Comparison of ENCODE assay signal across 20 cellular contexts in the genomic region with DNA sequence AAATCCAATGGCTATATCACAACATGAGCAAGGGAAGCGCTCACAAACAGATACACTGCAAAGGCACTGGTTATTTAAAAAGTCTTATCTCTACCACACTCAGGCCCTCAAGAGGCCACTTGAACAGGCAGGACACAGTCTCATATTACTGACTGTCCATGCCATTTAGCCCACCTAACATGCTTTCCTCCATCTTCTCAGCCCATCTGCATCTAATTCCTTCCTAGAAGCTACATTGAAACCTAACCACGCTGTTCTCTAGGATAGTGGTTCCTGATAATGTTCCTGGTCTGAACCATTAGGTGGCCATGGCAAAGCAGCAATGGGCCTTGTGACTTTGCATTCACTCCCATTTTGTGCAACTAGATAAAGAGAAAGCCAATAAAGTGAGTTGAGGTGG. TPM values are rescaled to one million over a fixed set of nuclear protein-coding genes. Genes with fewer than 3 reads are reported as not detected.
DNase-seq lines count a peak whose midpoint lies in the region; ATAC-seq, FAIRE-seq and TF ChIP-seq lines count a peak whose summit lies in the region.
"Had no signal": no experiment of that assay in that cellular context is flagged by ENCODE, and none has a peak within 500 bp of the region (broad histone marks: within the 10 kb centered on the region; RNA-seq: fewer than 3 reads in every experiment).

No MANE protein-coding gene starts in this region.

- no peak overlapping the region for H3K18ac ChIP-seq in H1 (ENCODE audit: extremely low read depth, low read length)

- DNase-seq in NCI-H1417 (lab: John Stamatoyannopoulos, UW) (peak in 2 of 3 experiments; percentile 11 to 20), NCI-H1417 treated with DMSO at 0.1 percent for 48 hours (lab: John Stamatoyannopoulos, UW) (no peak), NCI-H2029 (lab: John Stamatoyannopoulos, UW) (peak; percentile 44), H1 (ENCODE audit: low read depth in 1 of 2, low spot score in 2 of 2) (no peak), gastrocnemius medialis (no peak), mammary epithelial cell (no peak), RWPE1 (ENCODE audit: low spot score) (no peak)
- DNase-seq: BE2C; CD4-positive, CD25-positive, alpha-beta regulatory T cell; COR-L47; DMS 273 treated with DMSO at 0.1 percent for 48 hours; EL; GOT3; NCI-H1105 treated with DMSO at 0.1 percent for 48 hours; NCI-H187; NCI-H2171; NCI-H748 treated with DMSO at 0.1 percent for 48 hours; SJCRH30 had no signal

- H2AK5ac ChIP-seq in H1 (ENCODE audit: low read depth, low read length): no peak overlapping the region

- H3K14ac ChIP-seq in H1 (ENCODE audit: insufficient read length): no peak overlapping the region

- H3K9ac ChIP-seq in H1 (replicated peaks in 1 of 4; ENCODE audit: extremely low read depth in 1 of 4, low read depth in 3 of 4, low read length in 3 of 4) (no peak overlapping the region), mammary epithelial cell (ENCODE audit: insufficient read depth, low read length) (no peak overlapping the region)

- dilution Hi-C loops in mammary epithelial cell (cut with HindIII; ENCODE audit: low sequenced_read_pairs): no loop called here

- H2BK12ac ChIP-seq in H1 (ENCODE audit: low read depth, low read length): no peak overlapping the region

- no peak for TF ChIP-seq RAD21 in H1 (IDR thresholded peaks at IDR 0.05 in 1 of 2, conservative IDR thresholded peaks at IDR 0.05 in 1 of 2; ENCODE audit: low read depth in 2 of 2, low read length in 2 of 2)

- no peak overlapping the region for H4K5ac ChIP-seq in H1 (ENCODE audit: insufficient read length, low read depth, low read length)

- H3K4ac ChIP-seq in H1 (replicated peaks; ENCODE audit: insufficient read length, low read depth, low read length): no peak overlapping the region

- POLR2A ChIA-PET in H1 (lab: Charles Lee; ENCODE audit: partially characterized antibody): interaction anchor here (1.8 kb wide), 1 partner anchor 9 kb away, joined by 6 read pairs; no protein-coding TSS in a partner anchor
- POLR2A ChIA-PET in RWPE1 (lab: Yijun Ruan, JAX; ENCODE audit: low non-redundant PET): no interaction called here

- no peak overlapping the region for H2AFZ ChIP-seq in H1 (ENCODE audit: low read length)
- no peak overlapping the region for H2AFZ ChIP-seq in mammary epithelial cell (ENCODE audit: low read depth, low read length)

- H3K4me1 ChIP-seq in H1 (replicated peaks in 1 of 4; ENCODE audit: control insufficient read depth in 3 of 4, insufficient read depth in 4 of 4, low read length in 3 of 4) (peaks cover 0 to 2% (median 0%) of the 10 kb centered on the region in 4 experiments; a peak in 1 of 7 replicates), gastrocnemius medialis (peaks cover 63 to 68% of the 10 kb centered on the region in 2 donors), mammary epithelial cell (ENCODE audit: insufficient read depth, low read length) (no peaks in the 10 kb centered on the region)
- H3K4me1 ChIP-seq: BE2C had no signal

- no peak overlapping the region for H3K27ac ChIP-seq in H1 (ENCODE audit: low read depth, low read length)
- peak overlapping the region; percentile 94 to 96 (median 94) for H3K27ac ChIP-seq in gastrocnemius medialis
- no peak overlapping the region for H3K27ac ChIP-seq in mammary epithelial cell (ENCODE audit: insufficient read depth, low read depth, low read length)
- no peak overlapping the region for H3K27ac ChIP-seq in RWPE1
- H3K27ac ChIP-seq: SJCRH30 had no signal

- no peak for ATAC-seq in gastrocnemius medialis
- ATAC-seq: GM12878 had no signal

- H3K27me3 ChIP-seq in H1 (replicated peaks in 1 of 4; ENCODE audit: control insufficient read depth in 3 of 4, extremely low read depth in 1 of 4, insufficient read depth in 3 of 4, low read length in 3 of 4): no peaks in the 10 kb centered on the region
- no peaks in the 10 kb centered on the region for H3K27me3 ChIP-seq in gastrocnemius medialis
- H3K27me3 ChIP-seq in mammary epithelial cell (ENCODE audit: insufficient read depth, low read length): no peaks in the 10 kb centered on the region
- H3K27me3 ChIP-seq: BE2C, SJCRH30 had no signal

- H3K23me2 ChIP-seq in H1 (ENCODE audit: low read depth, low read length): no peaks in the 10 kb centered on the region

- intact Hi-C loops in gastrocnemius medialis (cut with DNase I; ENCODE audit: low total_unique reads): no loop called here
- intact Hi-C loops in mammary epithelial cell (cut with micrococcal nuclease): no loop called here

- CTCF ChIA-PET in H1 (lab: Charles Lee; ENCODE audit: partially characterized antibody) (interaction anchor here (1.0 to 1.5 kb wide), 4 partner anchors 10 to 253 kb away, joined by 3 to 4 read pairs (median 4); no protein-coding TSS in a partner anchor), mammary epithelial cell (lab: Charles Lee; ENCODE audit: low non-redundant PET) (no interaction called here), RWPE1 (lab: Yijun Ruan, JAX) (no interaction called here)

- 0 out of 2 replicates have a peak overlapping the region, but pooled peaks have one; percentile 54 for H2BK15ac ChIP-seq in H1 (ENCODE audit: low read length)

- 94% methylated on average over 2 of the region's 2 CpGs; no CpG with 5 or more reads in 1 of the 2 experiments for WGBS in H1 (ENCODE audit: extremely low coverage in 1 of 2, insufficient coverage in 1 of 2, insufficient read length in 1 of 2, insufficient replicate concordance in 2 of 2, low coverage in 1 of 2, low lambda C conversion rate in 2 of 2, missing lambda C conversion rate in 1 of 2), 2 experiments
- WGBS in mammary epithelial cell (ENCODE audit: low coverage, missing lambda C conversion rate): 86% methylated on average over 2 of the region's 2 CpGs

- TF ChIP-seq EP300 in H1 (IDR thresholded peaks at IDR 0.05; ENCODE audit: borderline replicate concordance in 1 of 2, low read depth in 2 of 2, low read length in 2 of 2): no peak

- H2BK5ac ChIP-seq in H1 (ENCODE audit: low read depth, low read length): no peak overlapping the region; the same call in 1 of the 2 replicates

- H3K36me3 ChIP-seq in H1 (ENCODE audit: control insufficient read depth in 2 of 4, insufficient read depth in 4 of 4, low read length in 3 of 4): no peaks in the 10 kb centered on the region
- H3K36me3 ChIP-seq in gastrocnemius medialis: no peaks in the 10 kb centered on the region
- H3K36me3 ChIP-seq in mammary epithelial cell (ENCODE audit: insufficient read depth, low read length): no peaks in the 10 kb centered on the region
- H3K36me3 ChIP-seq: BE2C, SJCRH30 had no signal

- in situ Hi-C loops in gastrocnemius medialis (cut with MboI; ENCODE audit: low sequenced_read_pairs in 4 of 4): no loop called here
- in situ Hi-C loops in mammary epithelial cell (cut with MboI; ENCODE audit: low sequenced_read_pairs in 2 of 2): no loop called here

- no peaks in the 10 kb centered on the region for H4K20me1 ChIP-seq in H1 (replicated peaks in 1 of 2; ENCODE audit: control insufficient read depth in 1 of 2, insufficient read depth in 2 of 2, low read length in 2 of 2)
- H4K20me1 ChIP-seq in mammary epithelial cell (ENCODE audit: insufficient read depth, low read length): no peaks in the 10 kb centered on the region

- no TSS peak for BruUV-seq in mammary epithelial cell (replicated peaks; lab: Mats Ljungman, UMichigan)

- no peak overlapping the region for H4K91ac ChIP-seq in H1 (replicated peaks; ENCODE audit: insufficient read length, low read length)

- H3K79me2 ChIP-seq in H1 (ENCODE audit: control insufficient read depth in 1 of 2, insufficient read depth in 2 of 2, low read length in 2 of 2): no peaks in the 10 kb centered on the region
- H3K79me2 ChIP-seq in mammary epithelial cell (ENCODE audit: insufficient read depth, low read length): no peaks in the 10 kb centered on the region

- H3K79me1 ChIP-seq in H1 (ENCODE audit: low read depth, low read length): no peaks in the 10 kb centered on the region

- H3K56ac ChIP-seq in H1 (replicated peaks; ENCODE audit: insufficient read length, low read depth, low read length): no peak overlapping the region

- H3K4me3 ChIP-seq in H1 (ENCODE audit: extremely low read depth in 1 of 4, insufficient read depth in 2 of 4, low read depth in 3 of 4, low read length in 4 of 4): no peak overlapping the region
- no peak overlapping the region for H3K4me3 ChIP-seq in gastrocnemius medialis
- no peak overlapping the region for H3K4me3 ChIP-seq in mammary epithelial cell (replicated peaks in 1 of 3; ENCODE audit: insufficient read depth in 1 of 3, low read depth in 2 of 3, low read length in 3 of 3)
- H3K4me3 ChIP-seq: GM12878, SJCRH30 had no signal

- H4K8ac ChIP-seq in H1 (ENCODE audit: extremely low read depth, insufficient read depth, low read length): no peak overlapping the region

- H2BK120ac ChIP-seq in H1 (replicated peaks; ENCODE audit: low read depth, low read length): no peak overlapping the region

- H3K9me3 ChIP-seq in H1 (ENCODE audit: insufficient read depth in 2 of 2, low read depth in 1 of 2, low read length in 1 of 2) (no peaks in the 10 kb centered on the region), gastrocnemius medialis (no peaks in the 10 kb centered on the region), mammary epithelial cell (replicated peaks; ENCODE audit: insufficient read depth, low read length) (no peaks in the 10 kb centered on the region)
- H3K9me3 ChIP-seq: BE2C, SJCRH30 had no signal

- TF ChIP-seq CTCF in H1 (IDR thresholded peaks at IDR 0.05; ENCODE audit: control extremely low read depth in 1 of 3, insufficient read depth in 1 of 3, low read depth in 1 of 3, low read length in 3 of 3): no peak
- TF ChIP-seq CTCF in gastrocnemius medialis (IDR thresholded peaks at IDR 0.05 in 4 of 5, conservative IDR thresholded peaks at IDR 0.05 in 1 of 5): no peak
- no peak for TF ChIP-seq CTCF in mammary epithelial cell (conservative IDR thresholded peaks at IDR 0.05 in 1 of 2, IDR thresholded peaks at IDR 0.05 in 1 of 2; ENCODE audit: extremely low read depth in 1 of 2, insufficient read depth in 1 of 2, low read depth in 1 of 2, low read length in 2 of 2)
- TF ChIP-seq CTCF in RWPE1 (conservative IDR thresholded peaks at IDR 0.05; ENCODE audit: low read depth): no peak

- no peak for FAIRE-seq in H1 (lab: Jason Lieb, UNC)
- FAIRE-seq: A204.1, GM12878 had no signal

- TF ChIP-seq POLR2A in H1 (IDR thresholded peaks at IDR 0.05; ENCODE audit: control extremely low read depth in 1 of 2, low read depth in 2 of 2, low read length in 2 of 2) (no peak), gastrocnemius medialis (IDR thresholded peaks at IDR 0.05) (no peak)

- no peak overlapping the region for H3K23ac ChIP-seq in H1 (ENCODE audit: insufficient read length)

- no peak overlapping the region for H3K4me2 ChIP-seq in H1 (ENCODE audit: insufficient read depth in 1 of 2, low read depth in 2 of 2, low read length in 2 of 2)
- H3K4me2 ChIP-seq in mammary epithelial cell (ENCODE audit: insufficient read depth, low read depth, low read length): no peak overlapping the region

- H2BK20ac ChIP-seq in H1 (ENCODE audit: low read length): no peak overlapping the region

RNA-seq across cellular contexts. Expression of a gene that starts 22.5 kb away (rescaled TPM):
- total RNA-seq in H1 (2021; fragmentation: NEBNext Ultra II Directional; extraction: Animal tissue kit (Norgen Biotek cat#: 25700)): 2.5 and 2.6 TPM in 2 replicates
- polyA plus RNA-seq in H1 (2011; rRNA removed) (1.4 and 1.5 TPM in 2 replicates), mammary epithelial cell (0.01 TPM)
- polyA plus RNA-seq in H1 (2011; cell fraction: cytosol; rRNA removed): 1.7 TPM
- 6.3 TPM for polyA plus RNA-seq in H1 (2011; cell fraction: nucleus; rRNA removed)
- 1.7 to 3.0 TPM (median 2.1 TPM) in 4 replicates for polyA plus RNA-seq in H1 (2012, experiment 1 of 2)
- 0.07 TPM for polyA plus RNA-seq in H1 (2012, experiment 2 of 2)
- polyA plus RNA-seq in H1 (2013, experiment 1 of 2): 2.0 TPM
- polyA plus RNA-seq in H1 (2013, experiment 2 of 2): 1.9 TPM
- polyA minus RNA-seq in H1 (2011; rRNA and poly(A)+ RNA removed): 4.4 and 6.7 TPM in 2 replicates
- 2.4 TPM for polyA minus RNA-seq in H1 (2011; cell fraction: cytosol; rRNA and poly(A)+ RNA removed)
- 15.8 TPM for polyA minus RNA-seq in H1 (2011; cell fraction: nucleus; rRNA and poly(A)+ RNA removed)
- total RNA-seq in gastrocnemius medialis (1,000 to 10,000 TPM; 6,824 to 7,704 (median 7,108) TPM), mammary epithelial cell (under 1 TPM; under 0.01 to 0.14 TPM)
- polyA minus RNA-seq in mammary epithelial cell: not detected

Comparison
In these comparisons a context has a peak if more than half of its experiments do, and no peak if none do; other contexts are left out.
1. DNase-seq: peak in NCI-H1417 (2 of 3) and NCI-H2029 (single experiment); none in NCI-H1417 treated with DMSO at 0.1 percent for 48 hours (single experiment), H1 (0 of 2), gastrocnemius medialis (0 of 2), mammary epithelial cell (single experiment) and RWPE1 (single experiment).
2. H3K27ac ChIP-seq: peak in gastrocnemius medialis (4 of 4); none in H1 (single experiment), mammary epithelial cell (single experiment) and RWPE1 (single experiment).
3. RNA of a gene that starts 22.5 kb away (total RNA-seq): 6,824 to 7,704 TPM in gastrocnemius medialis; 2.5 to 2.6 TPM in H1 and under 0.01 to 0.14 TPM in mammary epithelial cell; every median in the first group is over 1,000 times any median in the second.